16 cellular contexts compared by ENCODE assay signal in genomic region chr6:137430954-137431353, GRCh38.
DNase-seq lines count a peak whose midpoint lies in the region; ATAC-seq and TF ChIP-seq lines count a peak whose summit lies in the region.
"Had no signal": no experiment of that assay in that cellular context is flagged by ENCODE, and none has a peak within 500 bp of the region (broad histone marks: within the 10 kb centered on the region; RNA-seq: fewer than 3 reads in every experiment).

No MANE protein-coding gene starts in this region.

- H3F3A ChIP-seq in MM.1S (ENCODE audit: insufficient read depth, low read length): peaks cover 6% of the 10 kb centered on the region; the same call in 1 of the 2 replicates

- H4K20me1 ChIP-seq in MM.1S (ENCODE audit: insufficient read depth, low read length): no peaks in the 10 kb centered on the region

- ATAC-seq in GM18867 (IDR thresholded peaks at IDR 0.05; ENCODE audit: unreplicated experiment) (peak; percentile 42), GM21737 (IDR thresholded peaks at IDR 0.05; ENCODE audit: unreplicated experiment) (peak; percentile 64), HG03342 (IDR thresholded peaks at IDR 0.05; ENCODE audit: unreplicated experiment) (peak; percentile 80)

- H3K4me2 ChIP-seq in MM.1S (ENCODE audit: low read depth, low read length): no peak overlapping the region

- H3K9me3 ChIP-seq in MM.1S (replicated peaks; ENCODE audit: insufficient read depth, low read length): no peaks in the 10 kb centered on the region
- H3K9me3 ChIP-seq: tibial artery had no signal

- no peak overlapping the region for H3K4me3 ChIP-seq in MM.1S (ENCODE audit: low read length)
- H3K4me3 ChIP-seq: tibial artery had no signal

- DNase-seq in left kidney (ENCODE audit: low read depth, low spot score) (peak; percentile 80), NCI-H1105 treated with DMSO at 0.1 percent for 48 hours (lab: John Stamatoyannopoulos, UW) (no peak), GM10266 (ENCODE audit: extremely low spot score) (no peak), MM.1S (no peak)
- no peak for DNase-seq in stimulated activated naive CD4-positive, alpha-beta T cell treated with Interleukin-2 at 50 U/mL for 16 hours (lab: John Stamatoyannopoulos, UW)
- DNase-seq: activated CD8-positive, alpha-beta memory T cell treated with anti-CD3 and anti-CD28 coated beads for 24 hours; activated naive CD4-positive, alpha-beta T cell treated with anti-CD3 and anti-CD28 coated beads, Interleukin-2, amount 50 U/mL, for 16 hours; CD4-positive, alpha-beta memory T cell; NCI-H1105; NCI-H510A; T-helper 9 cell; tibial artery had no signal

- H3K27me3 ChIP-seq in MM.1S (replicated peaks; ENCODE audit: insufficient read depth, low read length): no peaks in the 10 kb centered on the region
- H3K27me3 ChIP-seq: tibial artery had no signal

- no peaks in the 10 kb centered on the region for H3K79me2 ChIP-seq in MM.1S (ENCODE audit: low read length)
- H3K79me2 ChIP-seq: parathyroid adenoma had no signal

- H2AFZ ChIP-seq in MM.1S (ENCODE audit: low read length): no peak overlapping the region
- H2AFZ ChIP-seq: parathyroid adenoma had no signal

- H3K27ac ChIP-seq in MM.1S (ENCODE audit: low read length): no peak overlapping the region
- H3K27ac ChIP-seq: parathyroid adenoma, tibial artery had no signal

- no peak overlapping the region for H3K9ac ChIP-seq in MM.1S (ENCODE audit: low read length)
- H3K9ac ChIP-seq: parathyroid adenoma had no signal

- no peaks in the 10 kb centered on the region for H3K36me3 ChIP-seq in MM.1S (replicated peaks; ENCODE audit: insufficient read depth, low read length)
- H3K36me3 ChIP-seq: tibial artery had no signal

- no peaks in the 10 kb centered on the region for H3K9me2 ChIP-seq in MM.1S (replicated peaks; ENCODE audit: insufficient read depth, low read length)

- peaks cover 11% of the 10 kb centered on the region for H3K4me1 ChIP-seq in MM.1S (ENCODE audit: low read length)
- H3K4me1 ChIP-seq: parathyroid adenoma, tibial artery had no signal

- TF ChIP-seq CTCF in GM10266 (IDR thresholded peaks at IDR 0.05; ENCODE audit: control insufficient read depth, insufficient read depth, low read depth, missing control alignments): no peak
- no peak for TF ChIP-seq CTCF in MM.1S (IDR thresholded peaks at IDR 0.05; ENCODE audit: low read length)
